ENCODE assay signal across 23 cellular contexts in the genomic region with DNA sequence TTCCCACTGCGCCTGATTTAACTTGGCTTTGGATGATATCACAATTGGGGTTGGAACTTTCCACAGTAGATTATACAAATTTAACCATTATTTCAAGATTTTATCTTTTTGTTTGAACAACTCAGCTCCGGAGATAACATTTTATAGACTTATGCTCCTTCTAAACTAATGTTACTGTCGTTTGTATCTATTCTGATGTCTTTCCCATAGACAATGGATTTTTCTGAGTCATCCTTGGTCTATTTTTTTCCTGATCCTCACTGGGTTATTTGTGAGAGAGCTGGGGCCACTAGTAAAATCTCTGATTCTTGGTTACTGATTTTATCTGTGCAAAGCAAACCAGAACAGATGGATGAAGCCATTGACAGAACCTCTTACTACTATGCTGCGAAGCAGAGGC.
"Had no signal": no experiment of that assay in that cellular context is flagged by ENCODE, and none has a peak within 500 bp of the region (broad histone marks: within the 10 kb centered on the region; RNA-seq: fewer than 3 reads in every experiment).

No MANE protein-coding gene starts in this region.

- ATAC-seq: left ventricle myocardium superior; lower lobe of right lung; natural killer cell treated with Interleukin-12 subunit alpha and Interleukin-12 subunit beta and Interleukin-15 and Interleukin-18, amount 100 ng/mL, for 72 hours; pancreas; sciatic nerve; stimulated activated effector memory CD8-positive, alpha-beta T cell treated with anti-CD3 and anti-CD28 coated beads, Interleukin-12 subunit alpha, Interleukin-12 subunit beta, amount 100 ng/mL, for 72 hours had no signal

- H3K27me3 ChIP-seq: colonic mucosa, esophagus squamous epithelium, neutrophil, pancreas, right atrium auricular region, stomach, thyroid gland, vagina had no signal

- DNase-seq: colonic mucosa; effector memory CD4-positive, alpha-beta T cell; erythroblast; esophagus squamous epithelium; left ventricle myocardium superior; lower lobe of right lung; naive B cell; pancreas; stimulated activated CD4-positive, alpha-beta T cell treated with anti-CD3 and anti-CD28 coated beads, Interleukin-12 subunit alpha, Interleukin-12 subunit beta, amount 100 ng/mL, for 4 hours; stimulated activated CD4-positive, alpha-beta T cell treated with anti-CD3 and anti-CD28 coated beads, Interleukin-1b, Interleukin-23, amount 100 ng/mL, for 48 hours; stimulated activated CD4-positive, alpha-beta T cell treated with anti-CD3 and anti-CD28 coated beads, Interleukin-4, amount 100 ng/mL, for 24 hours; stimulated activated naive CD4-positive, alpha-beta T cell treated with Interleukin-2 at 50 U/mL for 16 hours; stomach; thyroid gland; trophoblast cell had no signal

- H3K36me3 ChIP-seq: colonic mucosa, esophagus squamous epithelium, lower lobe of right lung, neutrophil, pancreas, prostate gland, right atrium auricular region, stomach, thyroid gland, vagina had no signal

- H3K4me3 ChIP-seq: colonic mucosa, esophagus squamous epithelium, lower lobe of right lung, pancreas, prostate gland, right atrium auricular region, smooth muscle cell, stomach, thyroid gland, vagina had no signal

- H3K27ac ChIP-seq: colonic mucosa, esophagus squamous epithelium, lower lobe of right lung, neutrophil, pancreas, prostate gland, right atrium auricular region, stomach, thyroid gland, vagina had no signal

- H3K4me2 ChIP-seq: smooth muscle cell had no signal

- H3K9me3 ChIP-seq: colonic mucosa, esophagus squamous epithelium, lower lobe of right lung, neutrophil, pancreas, prostate gland, right atrium auricular region, stomach, thyroid gland, vagina had no signal

- H3K4me1 ChIP-seq: colonic mucosa, esophagus squamous epithelium, lower lobe of right lung, pancreas, prostate gland, right atrium auricular region, stomach, thyroid gland, vagina had no signal
